10 cellular contexts compared by ENCODE assay signal in genomic region chrX:19811807-19812604, GRCh38.
DNase-seq lines count a peak whose midpoint lies in the region; ATAC-seq and TF ChIP-seq lines count a peak whose summit lies in the region.
"Had no signal": no experiment of that assay in that cellular context is flagged by ENCODE, and none has a peak within 500 bp of the region (broad histone marks: within the 10 kb centered on the region; RNA-seq: fewer than 3 reads in every experiment).

No MANE protein-coding gene starts in this region.

- H3K36me3 ChIP-seq in ovary = no peaks in the 10 kb centered on the region
- H3K36me3 ChIP-seq: cardiac muscle cell, thoracic aorta had no signal

- H3K27ac Mint-ChIP-seq in activated T-helper 1 cell treated with anti-CD3 and anti-CD28 coated beads, Interleukin-12 subunit alpha, Interleukin-12 subunit beta, Interleukin-2, Interleukin-4 antibody, amounts not matched to agents 30 ng/mL and 10 ng/mL and 1 ng/mL, durations not matched to agents 14 hours and 24 hours and 36 hours = peak overlapping the region; percentile 23
- peak overlapping the region; percentile 82 to 88 for H3K27ac Mint-ChIP-seq in natural killer cell

- no peak overlapping the region for H3K4me3 ChIP-seq in ovary
- H3K4me3 ChIP-seq: cardiac muscle cell, thoracic aorta had no signal

- ATAC-seq in natural killer cell (peak in 2 of 3 donors; percentile 39 to 45), HG02588 (IDR thresholded peaks at IDR 0.05; ENCODE audit: unreplicated experiment) (no peak), Right ventricle myocardium superior (ENCODE audit: poor library complexity) (no peak)

- no peaks in the 10 kb centered on the region for H3K4me1 ChIP-seq in ovary (ENCODE audit: insufficient read depth)

- intact Hi-C loops in activated T-helper 1 cell treated with anti-CD3 and anti-CD28 coated beads, Interleukin-12 subunit alpha, Interleukin-12 subunit beta, Interleukin-2, Interleukin-4 antibody, amounts not matched to agents 30 ng/mL and 10 ng/mL and 1 ng/mL, durations not matched to agents 14 hours and 24 hours and 36 hours (cut with micrococcal nuclease) = no loop called here
- intact Hi-C loops in natural killer cell (cut with micrococcal nuclease) = loop anchor here (5.0 kb wide), 2 partner anchors 40 to 65 kb away; no protein-coding TSS in a partner anchor
- intact Hi-C loops in Right ventricle myocardium superior (cut with DNase I) = loop anchor here (10.0 kb wide), 1 partner anchor 53 kb away; no protein-coding TSS in a partner anchor
- intact Hi-C loops in ovary (cut with DNase I) = no loop called here

- DNase-seq in EH (ENCODE audit: low read depth) = peak; percentile 17
- DNase-seq in HT1080 (ENCODE audit: low read depth) = peak; percentile 91
- DNase-seq in activated T-helper 1 cell treated with anti-CD3 and anti-CD28 coated beads, Interleukin-12 subunit alpha, Interleukin-12 subunit beta, Interleukin-2, Interleukin-4 antibody, amounts not matched to agents 30 ng/mL and 10 ng/mL and 1 ng/mL, durations not matched to agents 14 hours and 24 hours and 36 hours (ENCODE audit: low spot score) = no peak
- no peak for DNase-seq in natural killer cell
- DNase-seq in Right ventricle myocardium superior = no peak
- no peak for DNase-seq in ovary
- no peak for DNase-seq in NK-92 (lab: John Stamatoyannopoulos, UW; ENCODE audit: unreplicated experiment)

- TF ChIP-seq CTCF in natural killer cell (IDR thresholded peaks at IDR 0.05) (no peak), ovary (IDR thresholded peaks at IDR 0.05) (no peak)

- 33 to 54% (median 43%) methylated on average over 5 of the region's 5 CpGs for WGBS in ovary, 3 donors

- no peak for TF ChIP-seq EP300 in ovary (IDR thresholded peaks at IDR 0.05)

- no peaks in the 10 kb centered on the region for H3K27me3 ChIP-seq in ovary
- H3K27me3 ChIP-seq: cardiac muscle cell had no signal

- no peak overlapping the region for H3K4me3 Mint-ChIP-seq in activated T-helper 1 cell treated with anti-CD3 and anti-CD28 coated beads, Interleukin-12 subunit alpha, Interleukin-12 subunit beta, Interleukin-2, Interleukin-4 antibody, amounts not matched to agents 30 ng/mL and 10 ng/mL and 1 ng/mL, durations not matched to agents 14 hours and 24 hours and 36 hours
- peak overlapping the region; percentile 68 for H3K4me3 Mint-ChIP-seq in natural killer cell

- H3K27ac ChIP-seq in ovary = no peak overlapping the region
- H3K27ac ChIP-seq: cardiac muscle cell, thoracic aorta had no signal

- TF ChIP-seq POLR2A in ovary (IDR thresholded peaks at IDR 0.05) = no peak

- H3K4me1 Mint-ChIP-seq in activated T-helper 1 cell treated with anti-CD3 and anti-CD28 coated beads, Interleukin-12 subunit alpha, Interleukin-12 subunit beta, Interleukin-2, Interleukin-4 antibody, amounts not matched to agents 30 ng/mL and 10 ng/mL and 1 ng/mL, durations not matched to agents 14 hours and 24 hours and 36 hours (ENCODE audit: low read depth) = peaks cover 53% of the 10 kb centered on the region
- peaks cover 55 to 66% of the 10 kb centered on the region in 2 donors for H3K4me1 Mint-ChIP-seq in natural killer cell

- H3K9me3 ChIP-seq in ovary = no peaks in the 10 kb centered on the region
- H3K9me3 ChIP-seq: thoracic aorta had no signal

- peaks cover 18% of the 10 kb centered on the region for H3K36me3 Mint-ChIP-seq in activated T-helper 1 cell treated with anti-CD3 and anti-CD28 coated beads, Interleukin-12 subunit alpha, Interleukin-12 subunit beta, Interleukin-2, Interleukin-4 antibody, amounts not matched to agents 30 ng/mL and 10 ng/mL and 1 ng/mL, durations not matched to agents 14 hours and 24 hours and 36 hours (ENCODE audit: low read depth)
- H3K36me3 Mint-ChIP-seq in natural killer cell = no peaks in the 10 kb centered on the region

- H3K9me3 Mint-ChIP-seq in activated T-helper 1 cell treated with anti-CD3 and anti-CD28 coated beads, Interleukin-12 subunit alpha, Interleukin-12 subunit beta, Interleukin-2, Interleukin-4 antibody, amounts not matched to agents 30 ng/mL and 10 ng/mL and 1 ng/mL, durations not matched to agents 14 hours and 24 hours and 36 hours = no peaks in the 10 kb centered on the region
- H3K9me3 Mint-ChIP-seq in natural killer cell = no peaks in the 10 kb centered on the region

- no peaks in the 10 kb centered on the region for H3K27me3 Mint-ChIP-seq in activated T-helper 1 cell treated with anti-CD3 and anti-CD28 coated beads, Interleukin-12 subunit alpha, Interleukin-12 subunit beta, Interleukin-2, Interleukin-4 antibody, amounts not matched to agents 30 ng/mL and 10 ng/mL and 1 ng/mL, durations not matched to agents 14 hours and 24 hours and 36 hours (ENCODE audit: insufficient read depth)
- no peaks in the 10 kb centered on the region for H3K27me3 Mint-ChIP-seq in natural killer cell (ENCODE audit: low read depth in 2 of 2)

Comparison
In these comparisons a context has a peak if more than half of its experiments do, and no peak if none do; other contexts are left out.
1. DNase-seq: peak in EH (single experiment) and HT1080 (single experiment); none in activated T-helper 1 cell treated with anti-CD3 and anti-CD28 coated beads, Interleukin-12 subunit alpha, Interleukin-12 subunit beta, Interleukin-2, Interleukin-4 antibody, amounts not matched to agents 30 ng/mL and 10 ng/mL and 1 ng/mL, durations not matched to agents 14 hours and 24 hours and 36 hours (single experiment), natural killer cell (single experiment), Right ventricle myocardium superior (single experiment), ovary (0 of 5) and NK-92 (single experiment).
2. ATAC-seq: peak in natural killer cell (2 of 3); none in HG02588 (single experiment) and Right ventricle myocardium superior (single experiment).
3. intact Hi-C loops: an anchor here in natural killer cell (5.0 kb wide) and Right ventricle myocardium superior (10.0 kb wide); none called in activated T-helper 1 cell treated with anti-CD3 and anti-CD28 coated beads, Interleukin-12 subunit alpha, Interleukin-12 subunit beta, Interleukin-2, Interleukin-4 antibody, amounts not matched to agents 30 ng/mL and 10 ng/mL and 1 ng/mL, durations not matched to agents 14 hours and 24 hours and 36 hours and ovary.